ENCODE assay signal across 18 cellular contexts in genomic region chr10:37733822-37734221, GRCh38.
A peak's percentile ranks its signal among the peaks of the same experiment; 100 is the strongest.
DNase-seq lines count a peak whose midpoint lies in the region; ATAC-seq and TF ChIP-seq lines count a peak whose summit lies in the region.
"Had no signal": no experiment of that assay in that cellular context is flagged by ENCODE, and none has a peak within 500 bp of the region (broad histone marks: within the 10 kb centered on the region; RNA-seq: fewer than 3 reads in every experiment).

No MANE protein-coding gene starts in this region.

- no peaks in the 10 kb centered on the region for H3K27me3 ChIP-seq in SJSA1 (replicated peaks)
- H3K27me3 ChIP-seq in ascending aorta: no peaks in the 10 kb centered on the region
- H3K27me3 ChIP-seq: BLaER1 treated with 17β-estradiol and CSF1 and Interleukin-3, amounts not matched to agents 10 nM and 100 nM; SJCRH30 had no signal

- TF ChIP-seq CTCF in ascending aorta (IDR thresholded peaks at IDR 0.05) (no peak), type B pancreatic cell (conservative IDR thresholded peaks at IDR 0.05) (no peak)

- no peaks in the 10 kb centered on the region for H3K9me3 Mint-ChIP-seq in type B pancreatic cell

- POLR2A ChIA-PET in HEK293T (lab: Yijun Ruan, JAX): no interaction called here

- intact Hi-C loops in ascending aorta (cut with DNase I): no loop called here

- no peaks in the 10 kb centered on the region for H3K27me3 Mint-ChIP-seq in type B pancreatic cell

- H3K4me3 ChIP-seq in SJSA1: no peak overlapping the region
- H3K4me3 ChIP-seq in ascending aorta: no peak overlapping the region
- H3K4me3 ChIP-seq: BLaER1 treated with 17β-estradiol and CSF1 and Interleukin-3, amounts not matched to agents 10 nM and 100 nM; SJCRH30 had no signal

- H3K27ac Mint-ChIP-seq in type B pancreatic cell: no peak overlapping the region
- H3K27ac Mint-ChIP-seq: CD4-positive, alpha-beta memory T cell; H9 had no signal

- no peaks in the 10 kb centered on the region for H3K36me3 Mint-ChIP-seq in type B pancreatic cell
- H3K36me3 Mint-ChIP-seq: CD4-positive, alpha-beta memory T cell had no signal

- peaks cover 41% of the 10 kb centered on the region for H3K4me1 ChIP-seq in SJSA1 (replicated peaks)
- no peaks in the 10 kb centered on the region for H3K4me1 ChIP-seq in ascending aorta
- H3K4me1 ChIP-seq: BLaER1 treated with 17β-estradiol and CSF1 and Interleukin-3, amounts not matched to agents 10 nM and 100 nM; SJCRH30 had no signal

- peak; percentile 89 for ATAC-seq in GM18867 (IDR thresholded peaks at IDR 0.05; ENCODE audit: unreplicated experiment)
- ATAC-seq in HG03280 (IDR thresholded peaks at IDR 0.05; ENCODE audit: unreplicated experiment): peak; percentile 69

- CTCF ChIA-PET in HEK293T (lab: Yijun Ruan, JAX): no interaction called here

- no peak overlapping the region for H3K4me3 Mint-ChIP-seq in type B pancreatic cell
- H3K4me3 Mint-ChIP-seq: CD4-positive, alpha-beta memory T cell; H9 had no signal

- H3K36me3 ChIP-seq in SJSA1 (no peaks in the 10 kb centered on the region), ascending aorta (no peaks in the 10 kb centered on the region)
- H3K36me3 ChIP-seq: BLaER1 treated with 17β-estradiol and CSF1 and Interleukin-3, amounts not matched to agents 10 nM and 100 nM; SJCRH30 had no signal

- H3K27ac ChIP-seq in SJSA1: peak overlapping the region; percentile 27
- H3K27ac ChIP-seq in ascending aorta: no peak overlapping the region
- H3K27ac ChIP-seq: BLaER1 treated with 17β-estradiol and CSF1 and Interleukin-3, amounts not matched to agents 10 nM and 100 nM; SJCRH30 had no signal

- H3K4me1 Mint-ChIP-seq in type B pancreatic cell (ENCODE audit: unreplicated experiment): no peaks in the 10 kb centered on the region
- H3K4me1 Mint-ChIP-seq: H9 had no signal

- H3K9me3 ChIP-seq in SJSA1 (replicated peaks) (no peaks in the 10 kb centered on the region), ascending aorta (no peaks in the 10 kb centered on the region)
- H3K9me3 ChIP-seq: SJCRH30 had no signal

- peak in 1 of 2 experiments; percentile 34 for DNase-seq in SJSA1 (ENCODE audit: low read depth in 1 of 2, low spot score in 2 of 2)
- DNase-seq in DMS53 treated with DMSO at 0.1 percent for 48 hours (lab: John Stamatoyannopoulos, UW; ENCODE audit: unreplicated experiment): no peak
- no peak for DNase-seq in HEK293T (ENCODE audit: extremely low spot score)
- DNase-seq in ascending aorta (ENCODE audit: low spot score in 2 of 2): no peak
- DNase-seq in type B pancreatic cell (ENCODE audit: extremely low spot score, unreplicated experiment): no peak
- DNase-seq: CD4-positive, alpha-beta memory T cell; H9; Karpas-422; NCI-H1694; NCI-H2081 treated with DMSO at 0.1 percent for 48 hours; NCI-H2171 treated with DMSO at 0.1 percent for 48 hours; NCI-H446; NCI-H526; T-helper 1 cell had no signal

TF ChIP-seq in HEK293T, 16 proteins besides CTCF, POLR2A, EP300 and RAD21:
- TF ChIP-seq TARDBP (IDR thresholded peaks at IDR 0.05): no peak
- TF ChIP-seq HDGF (IDR thresholded peaks at IDR 0.05; ENCODE audit: borderline replicate concordance): no peak
- TF ChIP-seq L3MBTL2 (conservative IDR thresholded peaks at IDR 0.05): no peak
- no peak for TF ChIP-seq FOXA1 (IDR thresholded peaks at IDR 0.05)
- no peak for TF ChIP-seq PKNOX1 (IDR thresholded peaks at IDR 0.05)
- TF ChIP-seq SUZ12 (IDR thresholded peaks at IDR 0.05): no peak
- no peak for TF ChIP-seq ELF4 (IDR thresholded peaks at IDR 0.05)
- TF ChIP-seq SP1 (IDR thresholded peaks at IDR 0.05): no peak
